In genomic region chr1:243942196-243943150, GRCh38 we compare ENCODE assay signal across 27 cellular contexts.
"Had no signal": no experiment of that assay in that cellular context is flagged by ENCODE, and none has a peak within 500 bp of the region (broad histone marks: within the 10 kb centered on the region; RNA-seq: fewer than 3 reads in every experiment).

No MANE protein-coding gene starts in this region.

- H3K4me1 Mint-ChIP-seq: immature natural killer cell, natural killer cell, T-cell had no signal

- H3K79me2 ChIP-seq: hepatocyte, parathyroid adenoma had no signal

- H3K27ac ChIP-seq: adrenal gland, breast epithelium, hepatocyte, left lung, parathyroid adenoma, right lobe of liver, skin epidermis, uterus, WERI-Rb-1 had no signal

- H3K4me1 ChIP-seq: adrenal gland, breast epithelium, left lung, parathyroid adenoma, right lobe of liver, uterus had no signal

- ATAC-seq: left lung, natural killer cell, right lobe of liver, SK-N-SH treated with all-trans-retinoic acid at 6 μM for 48 hours, T-cell had no signal

- H2AFZ ChIP-seq: hepatocyte, parathyroid adenoma had no signal

- H3K4me3 Mint-ChIP-seq: activated naive CD8-positive, alpha-beta T cell; immature natural killer cell; mesothelial cell of epicardium; natural killer cell; T-cell; T-helper 2 cell treated with Interferon-gamma antibody and Interleukin-4, amounts not matched to agents 5 μg/mL and 100 μg/mL, for 36 hours had no signal

- H3K9me3 ChIP-seq: adrenal gland, breast epithelium, left lung, right lobe of liver, uterus had no signal

- H3K36me3 ChIP-seq: adrenal gland, breast epithelium, left lung, right lobe of liver, uterus, WERI-Rb-1 had no signal

- H3K27me3 ChIP-seq: adrenal gland, hepatocyte, right lobe of liver, uterus had no signal

- DNase-seq: activated CD4-positive, CD25-positive, alpha-beta regulatory T cell treated with anti-CD3 and anti-CD28 coated beads, Interleukin-2, amount 50 U/mL, for 72 hours; activated naive CD4-positive, alpha-beta T cell; activated T-cell treated with anti-CD3 and anti-CD28 coated beads, Interleukin-2, amount 50 U/mL, for 1 hour; adrenal gland; effector CD4-positive, alpha-beta T cell; erythroblast; foreskin melanocyte; immature natural killer cell; kidney glomerular epithelial cell; natural killer cell; right lobe of liver; stimulated activated CD4-positive, alpha-beta T cell treated with anti-CD3 and anti-CD28 coated beads, Interleukin-2, amount 100 ng/mL, for 48 hours; stimulated activated naive CD4-positive, alpha-beta T cell treated with Interleukin-2 at 50 U/mL for 16 hours; substantia nigra; T-cell; trophoblast cell; uterus; WERI-Rb-1 had no signal

- H3K4me3 ChIP-seq: adrenal gland, breast epithelium, hepatocyte, left lung, right lobe of liver, skin epidermis, uterus had no signal

- H3K27me3 Mint-ChIP-seq: activated naive CD8-positive, alpha-beta T cell had no signal

- H3K4me2 ChIP-seq: hepatocyte had no signal

- H3K36me3 Mint-ChIP-seq: activated naive CD8-positive, alpha-beta T cell; immature natural killer cell; mesothelial cell of epicardium; natural killer cell; T-cell had no signal

- H3K9me3 Mint-ChIP-seq: immature natural killer cell; mesothelial cell of epicardium; natural killer cell; T-cell; T-helper 2 cell treated with Interferon-gamma antibody and Interleukin-4, amounts not matched to agents 5 μg/mL and 100 μg/mL, for 36 hours had no signal

- H3K27ac Mint-ChIP-seq: activated naive CD8-positive, alpha-beta T cell; immature natural killer cell; mesothelial cell of epicardium; natural killer cell; T-cell; T-helper 2 cell treated with Interferon-gamma antibody and Interleukin-4, amounts not matched to agents 5 μg/mL and 100 μg/mL, for 36 hours had no signal

- H3K9ac ChIP-seq: parathyroid adenoma had no signal
